Comparison of ENCODE assay signal across 19 cellular contexts in genomic region chr19:13894552-13894951, GRCh38. TPM values are rescaled to one million over a fixed set of nuclear protein-coding genes. Genes with fewer than 3 reads are reported as not detected.
DNase-seq lines count a peak whose midpoint lies in the region; ATAC-seq and TF ChIP-seq lines count a peak whose summit lies in the region.
"Had no signal": no experiment of that assay in that cellular context is flagged by ENCODE, and none has a peak within 500 bp of the region (broad histone marks: within the 10 kb centered on the region; RNA-seq: fewer than 3 reads in every experiment).

No MANE protein-coding gene starts in this region.

- no peak for TF ChIP-seq CTCF in transverse colon (IDR thresholded peaks at IDR 0.05)

- 51 to 53% methylated on average over 3 to 5 of the region's 5 CpGs for WGBS in transverse colon (ENCODE audit: low coverage in 1 of 2), 2 donors

- no peaks in the 10 kb centered on the region for H3K9me3 ChIP-seq in transverse colon
- H3K9me3 ChIP-seq: A549, BE2C, BLaER1, Caco-2 had no signal

- no peaks in the 10 kb centered on the region for H3K27me3 ChIP-seq in transverse colon
- H3K27me3 ChIP-seq: BE2C, BLaER1 had no signal

- intact Hi-C loops in left colon (cut with DNase I, micrococcal nuclease) (no loop called here), transverse colon (cut with DNase I; ENCODE audit: low total_unique reads) (no loop called here)

- in situ Hi-C loops in transverse colon (cut with MboI; ENCODE audit: low pct_ligation_motif_present in 1 of 4, low pct_unique_long_range_greater_than_20kb in 1 of 4, low sequenced_read_pairs in 3 of 4): loop anchor here in 2 of 4 donors (10.0 to 25.0 kb wide), 2 partner anchors 160 to 168 kb away; partner anchors contain the start of genes MISP3 (in 1 of the 2) and PALM3 (in 1 of the 2)

- no peak for TF ChIP-seq POLR2A in transverse colon (IDR thresholded peaks at IDR 0.05)

- no peak for TF ChIP-seq EP300 in transverse colon (IDR thresholded peaks at IDR 0.05; ENCODE audit: low read depth)

- DNase-seq in COLO829 (ENCODE audit: low spot score) (peak; percentile 45), left colon (no peak), transverse colon (no peak), Ammon's horn (ENCODE audit: low spot score) (no peak)
- DNase-seq: AML-193; BE2C; C1 segment of cervical spinal cord; Caco-2; Calu3; CD4-positive, alpha-beta memory T cell; CD4-positive, CD25-positive, alpha-beta regulatory T cell; CD8-positive, alpha-beta memory T cell; DMS79 treated with DMSO at 0.1 percent for 48 hours; GF-D8 had no signal

- H3K27ac ChIP-seq in transverse colon: peak overlapping the region; percentile 15 to 69 (median 39)
- H3K27ac ChIP-seq: 22Rv1, A549, BLaER1 had no signal

- peak; percentile 68 for ATAC-seq in left colon
- ATAC-seq in HG03520 (IDR thresholded peaks at IDR 0.05; ENCODE audit: unreplicated experiment): no peak
- ATAC-seq: A549 had no signal

- no peak overlapping the region for H3K4me3 ChIP-seq in transverse colon
- H3K4me3 ChIP-seq: A549, BLaER1 had no signal

- peaks cover 0 to 30% (median 17%) of the 10 kb centered on the region in 4 donors for H3K4me1 ChIP-seq in transverse colon
- H3K4me1 ChIP-seq: A549, BE2C, BLaER1 had no signal

- no peaks in the 10 kb centered on the region for H3K36me3 ChIP-seq in transverse colon
- H3K36me3 ChIP-seq: BE2C, BLaER1 had no signal

RNA-seq across cellular contexts. Expression of gene BRME1, which starts 11.4 kb away (rescaled TPM):
- total RNA-seq in left colon: 1 to 10 TPM; 7.9 to 9.1 TPM
- 100 to 1,000 TPM in 1 of 4 donors, 1 to 10 TPM in 3; 5.2 to 102 (median 6.7) TPM for total RNA-seq in transverse colon

RNA-seq across cellular contexts. Expression of gene CC2D1A, which starts 11.4 kb away (rescaled TPM):
- total RNA-seq in left colon (100 to 1,000 TPM in 1 of 2 donors, 10 to 100 TPM in 1; 90.8 to 132 TPM), transverse colon (100 to 1,000 TPM; 113 to 294 (median 177) TPM)

RNA-seq across cellular contexts. Expression of gene NANOS3, which starts 17.6 kb away (rescaled TPM):
- total RNA-seq in left colon: under 1 TPM in 1 of 2 donors, not detected in 1; 0.56 TPM
- total RNA-seq in transverse colon: not detected
- total RNA-seq: A172; Caco-2; CD4-positive, alpha-beta memory T cell; CD4-positive, CD25-positive, alpha-beta regulatory T cell had no signal

RNA-seq across cellular contexts. Expression of gene PODNL1, which starts 43.7 kb away (rescaled TPM):
- 1 to 10 TPM; 2.7 to 5.3 TPM for total RNA-seq in left colon
- total RNA-seq in transverse colon: 10 to 100 TPM in 1 of 4 donors, 1 to 10 TPM in 3; 3.0 to 15.3 (median 3.2) TPM
- total RNA-seq: Caco-2; Calu3; CD4-positive, alpha-beta memory T cell; CD4-positive, CD25-positive, alpha-beta regulatory T cell had no signal

RNA-seq across cellular contexts. Expression of gene DCAF15, which starts 57.8 kb away (rescaled TPM):
- total RNA-seq in left colon (10 to 100 TPM; 30.5 to 33.9 TPM), transverse colon (10 to 100 TPM; 26.2 to 61.7 (median 35.8) TPM)
